Comparison of ENCODE assay signal across 12 cellular contexts in genomic region chr4:6692379-6692778, GRCh38. TPM values are rescaled to one million over a fixed set of nuclear protein-coding genes. Genes with fewer than 3 reads are reported as not detected.
DNase-seq lines count a peak whose midpoint lies in the region; ATAC-seq, FAIRE-seq and TF ChIP-seq lines count a peak whose summit lies in the region.
"Had no signal": no experiment of that assay in that cellular context is flagged by ENCODE, and none has a peak within 500 bp of the region (broad histone marks: within the 10 kb centered on the region; RNA-seq: fewer than 3 reads in every experiment).

No MANE protein-coding gene starts in this region.

- H3K9ac ChIP-seq in BLaER1 (peak overlapping the region; percentile 29; the same call in 1 of the 2 replicates), astrocyte (ENCODE audit: low read length) (no peak overlapping the region)

- POLR2A ChIA-PET in OCI-LY7 (lab: Charles Lee), result no interaction called here

- H3K9me2 ChIP-seq in OCI-LY7 (ENCODE audit: insufficient read depth, low read length), result no peaks in the 10 kb centered on the region

- H3K9me3 Mint-ChIP-seq in astrocyte (ENCODE audit: unreplicated experiment) (no peaks in the 10 kb centered on the region), nephron (no peaks in the 10 kb centered on the region)

- TF ChIP-seq CTCF in astrocyte (IDR thresholded peaks at IDR 0.05; ENCODE audit: insufficient read depth, low read depth, low read length) (no peak), nephron (IDR thresholded peaks at IDR 0.05; ENCODE audit: unreplicated experiment in 3 of 3) (no peak), OCI-LY7 (conservative IDR thresholded peaks at IDR 0.05; ENCODE audit: low read length) (no peak), lower lobe of right lung (IDR thresholded peaks at IDR 0.05) (no peak), foreskin keratinocyte (conservative IDR thresholded peaks at IDR 0.05) (no peak)

- intact Hi-C loops in OCI-LY7 (cut with micrococcal nuclease; ENCODE audit: unreplicated experiment), result no loop called here
- intact Hi-C loops in lower lobe of right lung (cut with DNase I), result no loop called here

- no peaks in the 10 kb centered on the region for H3K27me3 Mint-ChIP-seq in astrocyte (ENCODE audit: low read depth, unreplicated experiment)
- no peaks in the 10 kb centered on the region for H3K27me3 Mint-ChIP-seq in nephron (ENCODE audit: low read depth)

- H3K36me3 Mint-ChIP-seq in astrocyte (ENCODE audit: low read depth, unreplicated experiment) (peaks cover 7% of the 10 kb centered on the region), nephron (ENCODE audit: low read depth) (no peaks in the 10 kb centered on the region)

- FAIRE-seq in astrocyte (lab: Jason Lieb, UNC), result no peak

- H3K79me2 ChIP-seq in astrocyte (ENCODE audit: insufficient read depth, low read length) (no peaks in the 10 kb centered on the region), OCI-LY7 (ENCODE audit: insufficient read depth, low read depth, low read length) (no peaks in the 10 kb centered on the region)

- no TSS peak for BruUV-seq in OCI-LY7 (replicated peaks; lab: Mats Ljungman, UMichigan)

- H4K20me1 ChIP-seq in BLaER1 (no peaks in the 10 kb centered on the region), astrocyte (ENCODE audit: insufficient read depth, low read length) (peaks cover 8% of the 10 kb centered on the region), OCI-LY7 (ENCODE audit: insufficient read depth, low read length) (no peaks in the 10 kb centered on the region)

- DNase-seq in H7, result peak; percentile 10
- no peak for DNase-seq in astrocyte (ENCODE audit: low read depth)
- no peak for DNase-seq in OCI-LY7 (ENCODE audit: low spot score)
- DNase-seq in NCI-H2107 (lab: John Stamatoyannopoulos, UW), result no peak
- DNase-seq in lower lobe of right lung, result no peak
- no peak for DNase-seq in foreskin keratinocyte
- DNase-seq: foreskin melanocyte, Karpas-422, NCI-H2081 treated with DMSO at 0.1 percent for 48 hours, SHP77 treated with DMSO at 0.1 percent for 48 hours had no signal

- H3K36me3 ChIP-seq in BLaER1 (no peaks in the 10 kb centered on the region), H7 (replicated peaks; ENCODE audit: control insufficient read depth, insufficient read depth, low read length) (no peaks in the 10 kb centered on the region), astrocyte (ENCODE audit: insufficient read depth, low read length) (no peaks in the 10 kb centered on the region), OCI-LY7 (ENCODE audit: insufficient read depth, low read length) (no peaks in the 10 kb centered on the region), lower lobe of right lung (no peaks in the 10 kb centered on the region)

- H3K4me1 ChIP-seq in BLaER1 (peaks cover 94% of the 10 kb centered on the region), astrocyte (ENCODE audit: insufficient read depth, low read length) (peaks cover 22% of the 10 kb centered on the region), OCI-LY7 (ENCODE audit: insufficient read depth, low read length, poor library complexity, severe bottlenecking) (no peaks in the 10 kb centered on the region), lower lobe of right lung (peaks cover 63% of the 10 kb centered on the region), foreskin keratinocyte (peaks cover 20% of the 10 kb centered on the region)

- ATAC-seq in lower lobe of right lung (no peak), foreskin keratinocyte (no peak)

- peak overlapping the region; percentile 77; the same call in 1 of the 2 replicates for H3K4me2 ChIP-seq in BLaER1
- no peak overlapping the region for H3K4me2 ChIP-seq in astrocyte (ENCODE audit: low read length)
- H3K4me2 ChIP-seq in OCI-LY7 (ENCODE audit: low read length), result no peak overlapping the region

- H2AFZ ChIP-seq in astrocyte (ENCODE audit: low read depth, low read length) (no peak overlapping the region), OCI-LY7 (ENCODE audit: low read length) (no peak overlapping the region)

- no peak overlapping the region for H3K4me3 ChIP-seq in BLaER1
- no peak overlapping the region for H3K4me3 ChIP-seq in H7 (ENCODE audit: insufficient read depth, low read depth, low read length)
- H3K4me3 ChIP-seq in astrocyte (ENCODE audit: insufficient read depth, low read depth, low read length), result no peak overlapping the region
- H3K4me3 ChIP-seq in OCI-LY7 (ENCODE audit: low read depth, low read length, poor library complexity, severe bottlenecking), result no peak overlapping the region
- H3K4me3 ChIP-seq in lower lobe of right lung, result no peak overlapping the region

- H3K27me3 ChIP-seq in BLaER1 (no peaks in the 10 kb centered on the region), H7 (ENCODE audit: control insufficient read depth, insufficient read depth, low read length) (no peaks in the 10 kb centered on the region), astrocyte (ENCODE audit: insufficient read depth, low read length) (no peaks in the 10 kb centered on the region), lower lobe of right lung (ENCODE audit: low read depth) (no peaks in the 10 kb centered on the region), foreskin keratinocyte (no peaks in the 10 kb centered on the region)

- H3K27ac Mint-ChIP-seq in astrocyte (ENCODE audit: unreplicated experiment) (peak overlapping the region; percentile 48), nephron (peak overlapping the region; percentile 93 to 96 (median 95))

- no peaks in the 10 kb centered on the region for H3K9me3 ChIP-seq in BLaER1
- no peaks in the 10 kb centered on the region for H3K9me3 ChIP-seq in astrocyte (ENCODE audit: insufficient read depth, low read depth, low read length)
- no peaks in the 10 kb centered on the region for H3K9me3 ChIP-seq in OCI-LY7 (ENCODE audit: low read length)
- H3K9me3 ChIP-seq in lower lobe of right lung, result no peaks in the 10 kb centered on the region

- H3K4me1 Mint-ChIP-seq in astrocyte (ENCODE audit: low read depth, unreplicated experiment) (peaks cover 30% of the 10 kb centered on the region), nephron (peaks cover 29% of the 10 kb centered on the region)

- H3K4me3 Mint-ChIP-seq in astrocyte (ENCODE audit: unreplicated experiment) (no peak overlapping the region), nephron (peak overlapping the region in 1 of 3 experiments; percentile 3)

- H3K27ac ChIP-seq in BLaER1, result peak overlapping the region; percentile 58
- no peak overlapping the region for H3K27ac ChIP-seq in astrocyte (ENCODE audit: low read depth, low read length)
- H3K27ac ChIP-seq in OCI-LY7 (ENCODE audit: low read depth, low read length, poor library complexity, severe bottlenecking), result no peak overlapping the region
- H3K27ac ChIP-seq in lower lobe of right lung, result no peak overlapping the region
- no peak overlapping the region for H3K27ac ChIP-seq in foreskin keratinocyte

- CTCF ChIA-PET in OCI-LY7 (lab: Charles Lee; ENCODE audit: unreplicated experiment), result interaction anchor here (0.6 kb wide), 1 partner anchor 1593 kb away, joined by 4 read pairs; no protein-coding TSS in a partner anchor

RNA-seq across cellular contexts. Expression of gene S100P, which starts 1.3 kb away (rescaled TPM):
- not detected in 2 replicates for total RNA-seq in H7 (2014; rRNA removed; shearing (Covaris generic))
- total RNA-seq in astrocyte, result not detected in 2 replicates
- not detected in 2 replicates for total RNA-seq in OCI-LY7 (2014; rRNA removed; shearing (Covaris generic))
- total RNA-seq in OCI-LY7 (2022), result not detected in 2 replicates
- 16.1 TPM for total RNA-seq in lower lobe of right lung
- 1.1 TPM in 1 of 2 replicates, not detected in the other for total RNA-seq in foreskin keratinocyte
- 0.27 TPM in 1 of 2 replicates, not detected in the other for polyA plus RNA-seq in foreskin keratinocyte

RNA-seq across cellular contexts. Expression of gene MRFAP1L1, which starts 17.3 kb away (rescaled TPM):
- 49.0 and 52.5 TPM in 2 replicates for total RNA-seq in H7 (2014; rRNA removed; shearing (Covaris generic))
- total RNA-seq in astrocyte, result 33.2 and 36.8 TPM in 2 replicates
- 50.5 and 79.2 TPM in 2 replicates for total RNA-seq in OCI-LY7 (2014; rRNA removed; shearing (Covaris generic))
- total RNA-seq in OCI-LY7 (2022), result 49.3 and 50.1 TPM in 2 replicates
- 48.8 TPM for total RNA-seq in lower lobe of right lung
- total RNA-seq in foreskin keratinocyte, result 48.2 and 53.9 TPM in 2 replicates
- 45.3 and 49.5 TPM in 2 replicates for polyA plus RNA-seq in foreskin keratinocyte

RNA-seq across cellular contexts. Expression of gene BLOC1S4, which starts 23.6 kb away (rescaled TPM):
- 35.5 and 39.7 TPM in 2 replicates for total RNA-seq in H7 (2014; rRNA removed; shearing (Covaris generic))
- 20.9 and 21.2 TPM in 2 replicates for total RNA-seq in astrocyte
- 26.5 and 36.1 TPM in 2 replicates for total RNA-seq in OCI-LY7 (2014; rRNA removed; shearing (Covaris generic))
- 26.1 and 32.3 TPM in 2 replicates for total RNA-seq in OCI-LY7 (2022)
- total RNA-seq in lower lobe of right lung, result 9.0 TPM
- total RNA-seq in foreskin keratinocyte, result 7.8 and 8.5 TPM in 2 replicates
- 11.5 and 12.4 TPM in 2 replicates for polyA plus RNA-seq in foreskin keratinocyte

RNA-seq across cellular contexts. Expression of gene MRFAP1, which starts 51.9 kb away (rescaled TPM):
- total RNA-seq in H7 (2014; rRNA removed; shearing (Covaris generic)), result 82.2 and 83.2 TPM in 2 replicates
- total RNA-seq in astrocyte (258 and 278 TPM in 2 replicates), OCI-LY7 (2022) (213 and 224 TPM in 2 replicates), lower lobe of right lung (211 TPM), foreskin keratinocyte (185 and 228 TPM in 2 replicates)
- 90.8 and 142 TPM in 2 replicates for total RNA-seq in OCI-LY7 (2014; rRNA removed; shearing (Covaris generic))
- polyA plus RNA-seq in foreskin keratinocyte, result 305 and 336 TPM in 2 replicates
